Comparison of ENCODE assay signal across 14 cellular contexts in the genomic region with DNA sequence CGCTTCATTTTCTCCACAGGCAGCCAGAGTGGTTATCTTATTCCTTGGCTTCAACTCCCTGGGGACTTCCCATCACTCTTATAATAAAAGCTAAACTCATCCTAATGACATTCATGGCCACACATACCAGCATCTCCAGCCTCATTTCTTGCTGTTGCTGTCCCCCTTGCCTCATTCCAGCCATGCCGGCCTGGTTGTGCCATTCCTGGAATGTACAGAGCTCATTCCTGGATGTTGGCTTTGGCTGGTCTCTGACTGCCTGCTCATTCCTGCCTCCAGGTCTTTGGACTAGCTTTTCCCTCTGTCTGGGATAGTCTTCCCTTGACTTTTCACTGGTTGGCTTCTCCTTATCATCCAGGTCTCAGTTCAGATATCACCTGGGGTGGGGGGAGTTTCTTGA. TPM values are rescaled to one million over a fixed set of nuclear protein-coding genes. Genes with fewer than 3 reads are reported as not detected.
A peak's percentile ranks its signal among the peaks of the same experiment; 100 is the strongest.
DNase-seq lines count a peak whose midpoint lies in the region; ATAC-seq and TF ChIP-seq lines count a peak whose summit lies in the region.
"Had no signal": no experiment of that assay in that cellular context is flagged by ENCODE, and none has a peak within 500 bp of the region (broad histone marks: within the 10 kb centered on the region; RNA-seq: fewer than 3 reads in every experiment).

No MANE protein-coding gene starts in this region.

- H3K27ac ChIP-seq in GM23248, result peak overlapping the region; percentile 38; the same call in 1 of the 2 replicates
- no peak overlapping the region for H3K27ac ChIP-seq in PC-3 (ENCODE audit: low read length)

- H3K9me2 ChIP-seq in GM23248 (ENCODE audit: insufficient read depth) (no peaks in the 10 kb centered on the region), PC-3 (replicated peaks; ENCODE audit: low read length) (no peaks in the 10 kb centered on the region)

- in situ Hi-C loops in GM23248 (cut with MboI), result no loop called here

- peaks cover 8% of the 10 kb centered on the region for H3K9me3 Mint-ChIP-seq in T-helper 1 cell treated with Interleukin-12 subunit alpha and Interleukin-12 subunit beta and Interleukin-4 antibody, amounts not matched to agents 30 μg/mL and 1 μg/mL, for 36 hours
- H3K9me3 Mint-ChIP-seq in progenitor cell of endocrine pancreas (ENCODE audit: low read depth), result no peaks in the 10 kb centered on the region
- no peaks in the 10 kb centered on the region for H3K9me3 Mint-ChIP-seq in activated CD8-positive, alpha-beta T cell treated with anti-CD3 and anti-CD28 coated beads for 36 hours

- DNase-seq in T-helper 1 cell (no peak), GM23248 (peak; percentile 72), fibroblast of gingiva (ENCODE audit: low read depth) (peak; percentile 51), progenitor cell of endocrine pancreas (ENCODE audit: low spot score, unreplicated experiment) (no peak), PC-3 (no peak)
- DNase-seq in activated CD8-positive, alpha-beta T cell treated with anti-CD3 and anti-CD28 coated beads for 36 hours, result no peak
- DNase-seq: 8988T; activated CD8-positive, alpha-beta T cell treated with anti-CD3 and anti-CD28 coated beads, Interleukin-2, amount 10 ng/mL, durations not matched to agents 7 days and 5 days; activated naive CD4-positive, alpha-beta T cell treated with anti-CD3 and anti-CD28 coated beads, Interleukin-2, amount 50 U/mL, for 16 hours; NCI-H1105 treated with DMSO at 0.1 percent for 48 hours; NCI-H510A had no signal

- H3F3A ChIP-seq in GM23248 (ENCODE audit: insufficient read depth) (peaks cover 27% of the 10 kb centered on the region; the same call in 1 of the 2 replicates), PC-3 (ENCODE audit: low read length, unreplicated experiment) (no peaks in the 10 kb centered on the region)

- WGBS in GM23248 (ENCODE audit: low coverage in 1 of 2, low lambda C conversion rate in 2 of 2, missing lambda C conversion rate in 2 of 2), 2 experiments, result 33 to 44% methylated on average over 2 of the region's 2 CpGs

- H3K4me1 ChIP-seq in GM23248 (ENCODE audit: insufficient read depth) (peaks cover 15% of the 10 kb centered on the region), PC-3 (ENCODE audit: insufficient read depth, low read length) (peaks cover 12% of the 10 kb centered on the region)

- H3K4me3 ChIP-seq in GM23248 (no peak overlapping the region), PC-3 (ENCODE audit: low read length) (no peak overlapping the region)

- no peaks in the 10 kb centered on the region for H3K9me3 ChIP-seq in GM23248 (ENCODE audit: low read depth)
- no peaks in the 10 kb centered on the region for H3K9me3 ChIP-seq in PC-3 (ENCODE audit: low read length)

- POLR2A ChIA-PET in PC-3 (lab: Charles Lee; ENCODE audit: unreplicated experiment), result interaction anchor here (0.6 kb wide), 2 partner anchors 29 to 55 kb away, joined by 3 read pairs; no protein-coding TSS in a partner anchor
- POLR2A ChIA-PET in activated CD8-positive, alpha-beta T cell treated with anti-CD3 and anti-CD28 coated beads for 36 hours (lab: Charles Lee), result no interaction called here

- no peaks in the 10 kb centered on the region for H4K20me1 ChIP-seq in GM23248 (ENCODE audit: insufficient read depth)
- no peaks in the 10 kb centered on the region for H4K20me1 ChIP-seq in PC-3 (ENCODE audit: low read length)

- H2AFZ ChIP-seq in GM23248, result no peak overlapping the region
- H2AFZ ChIP-seq in PC-3 (ENCODE audit: low read length), result no peak overlapping the region

- no peak overlapping the region for H3K27ac Mint-ChIP-seq in T-helper 1 cell treated with Interleukin-12 subunit alpha and Interleukin-12 subunit beta and Interleukin-4 antibody, amounts not matched to agents 30 μg/mL and 1 μg/mL, for 36 hours
- no peak overlapping the region for H3K27ac Mint-ChIP-seq in progenitor cell of endocrine pancreas
- H3K27ac Mint-ChIP-seq in activated CD8-positive, alpha-beta T cell treated with anti-CD3 and anti-CD28 coated beads for 36 hours, result no peak overlapping the region
- H3K27ac Mint-ChIP-seq: activated CD8-positive, alpha-beta T cell treated with anti-CD3 and anti-CD28 coated beads, Interleukin-2, amount 10 ng/mL, durations not matched to agents 7 days and 5 days had no signal

- H3K4me2 ChIP-seq in GM23248 (ENCODE audit: unreplicated experiment) (no peak overlapping the region), PC-3 (ENCODE audit: low read length) (no peak overlapping the region)

- CTCF ChIA-PET in PC-3 (lab: Charles Lee), result no interaction called here
- CTCF ChIA-PET in activated CD8-positive, alpha-beta T cell treated with anti-CD3 and anti-CD28 coated beads for 36 hours (lab: Charles Lee), result interaction anchor here (1.2 to 1.9 kb wide), 4 partner anchors 14 to 142 kb away, joined by 3 to 9 read pairs (median 4); no protein-coding TSS in a partner anchor

- peaks cover 16% of the 10 kb centered on the region for H3K27me3 Mint-ChIP-seq in T-helper 1 cell treated with Interleukin-12 subunit alpha and Interleukin-12 subunit beta and Interleukin-4 antibody, amounts not matched to agents 30 μg/mL and 1 μg/mL, for 36 hours (ENCODE audit: low read depth)
- H3K27me3 Mint-ChIP-seq in progenitor cell of endocrine pancreas, result no peaks in the 10 kb centered on the region
- H3K27me3 Mint-ChIP-seq in activated CD8-positive, alpha-beta T cell treated with anti-CD3 and anti-CD28 coated beads for 36 hours, result no peaks in the 10 kb centered on the region

- no peak overlapping the region for H3K9ac ChIP-seq in GM23248
- no peak overlapping the region for H3K9ac ChIP-seq in PC-3 (ENCODE audit: low read length)

- ATAC-seq in HG03097 (IDR thresholded peaks at IDR 0.05; ENCODE audit: low FRiP score, unreplicated experiment), result no peak
- ATAC-seq in PC-3, result no peak
- ATAC-seq in activated CD8-positive, alpha-beta T cell treated with anti-CD3 and anti-CD28 coated beads for 36 hours, result no peak
- ATAC-seq: activated CD8-positive, alpha-beta T cell treated with anti-CD3 and anti-CD28 coated beads, Interleukin-2, amount 10 ng/mL, durations not matched to agents 7 days and 5 days had no signal

- H3K4me1 Mint-ChIP-seq in T-helper 1 cell treated with Interleukin-12 subunit alpha and Interleukin-12 subunit beta and Interleukin-4 antibody, amounts not matched to agents 30 μg/mL and 1 μg/mL, for 36 hours (ENCODE audit: low read depth), result peaks cover 24% of the 10 kb centered on the region
- peaks cover 23% of the 10 kb centered on the region for H3K4me1 Mint-ChIP-seq in progenitor cell of endocrine pancreas (ENCODE audit: low read depth)
- peaks cover 16% of the 10 kb centered on the region for H3K4me1 Mint-ChIP-seq in activated CD8-positive, alpha-beta T cell treated with anti-CD3 and anti-CD28 coated beads for 36 hours (ENCODE audit: low read depth)

- TF ChIP-seq CTCF in progenitor cell of endocrine pancreas (IDR thresholded peaks at IDR 0.05; ENCODE audit: unreplicated experiment) (no peak), PC-3 (conservative IDR thresholded peaks at IDR 0.05; ENCODE audit: low read depth, low read length) (no peak)
- no peak for TF ChIP-seq CTCF in activated CD8-positive, alpha-beta T cell treated with anti-CD3 and anti-CD28 coated beads for 36 hours (IDR thresholded peaks at IDR 0.05)

- intact Hi-C loops in PC-3 (cut with micrococcal nuclease), result no loop called here
- intact Hi-C loops in activated CD8-positive, alpha-beta T cell treated with anti-CD3 and anti-CD28 coated beads for 36 hours (cut with micrococcal nuclease), result no loop called here

- H3K79me2 ChIP-seq in GM23248 (ENCODE audit: insufficient read depth) (peaks cover 33% of the 10 kb centered on the region), PC-3 (ENCODE audit: low read length) (peaks cover 24% of the 10 kb centered on the region)

- no peaks in the 10 kb centered on the region for H3K27me3 ChIP-seq in GM23248 (replicated peaks; ENCODE audit: insufficient read depth)
- H3K27me3 ChIP-seq in PC-3 (ENCODE audit: low read length), result no peaks in the 10 kb centered on the region

- peaks cover 5% of the 10 kb centered on the region for H3K36me3 Mint-ChIP-seq in T-helper 1 cell treated with Interleukin-12 subunit alpha and Interleukin-12 subunit beta and Interleukin-4 antibody, amounts not matched to agents 30 μg/mL and 1 μg/mL, for 36 hours (ENCODE audit: low read depth)
- no peaks in the 10 kb centered on the region for H3K36me3 Mint-ChIP-seq in progenitor cell of endocrine pancreas (ENCODE audit: insufficient read depth)
- no peaks in the 10 kb centered on the region for H3K36me3 Mint-ChIP-seq in activated CD8-positive, alpha-beta T cell treated with anti-CD3 and anti-CD28 coated beads for 36 hours (ENCODE audit: low read depth)

- peak overlapping the region; percentile 49 for H3K4me3 Mint-ChIP-seq in T-helper 1 cell treated with Interleukin-12 subunit alpha and Interleukin-12 subunit beta and Interleukin-4 antibody, amounts not matched to agents 30 μg/mL and 1 μg/mL, for 36 hours
- H3K4me3 Mint-ChIP-seq in progenitor cell of endocrine pancreas (ENCODE audit: low read depth), result peak overlapping the region; percentile 94
- no peak overlapping the region for H3K4me3 Mint-ChIP-seq in activated CD8-positive, alpha-beta T cell treated with anti-CD3 and anti-CD28 coated beads for 36 hours
- H3K4me3 Mint-ChIP-seq: activated CD8-positive, alpha-beta T cell treated with anti-CD3 and anti-CD28 coated beads, Interleukin-2, amount 10 ng/mL, durations not matched to agents 7 days and 5 days had no signal

- H3K36me3 ChIP-seq in GM23248 (ENCODE audit: low read depth) (peaks cover 5% of the 10 kb centered on the region; the same call in 1 of the 2 replicates), PC-3 (ENCODE audit: low read depth, low read length) (no peaks in the 10 kb centered on the region)

- BruUV-seq in PC-3 (replicated peaks; lab: Mats Ljungman, UMichigan), result no TSS peak

RNA-seq across cellular contexts. Expression of a gene that starts 2.4 kb away (rescaled TPM):
- total RNA-seq in GM23248 (2014; rRNA removed; shearing (Covaris generic)), result 97.5 and 131 TPM in 2 replicates
- polyA plus RNA-seq in GM23248 (2016; fragmentation: Nextera tagmentation; extraction: Ambion mirVana), result 71.3 and 77.8 TPM in 2 replicates
- total RNA-seq in progenitor cell of endocrine pancreas, result 39.1 and 42.8 TPM in 2 replicates
- 88.4 and 91.6 TPM in 2 replicates for total RNA-seq in PC-3 (2014; rRNA removed)
- 10 to 100 TPM; 58.1 to 61.9 TPM for total RNA-seq in activated CD8-positive, alpha-beta T cell treated with anti-CD3 and anti-CD28 coated beads for 36 hours

RNA-seq across cellular contexts. Expression of a gene that starts 29.6 kb away (rescaled TPM):
- total RNA-seq in GM23248 (2014; rRNA removed; shearing (Covaris generic)), result not detected in 2 replicates
- not detected in 2 replicates for polyA plus RNA-seq in GM23248 (2016; fragmentation: Nextera tagmentation; extraction: Ambion mirVana)
- total RNA-seq in progenitor cell of endocrine pancreas (not detected in 2 replicates), PC-3 (2014; rRNA removed) (not detected in 2 replicates)
- not detected for total RNA-seq in activated CD8-positive, alpha-beta T cell treated with anti-CD3 and anti-CD28 coated beads for 36 hours
- total RNA-seq: activated CD8-positive, alpha-beta T cell treated with anti-CD3 and anti-CD28 coated beads, Interleukin-2, amount 10 ng/mL, durations not matched to agents 7 days and 5 days; RPMI7951 had no signal

RNA-seq across cellular contexts. Expression of a gene that starts 56.7 kb away (rescaled TPM):
- 234 and 247 TPM in 2 replicates for total RNA-seq in GM23248 (2014; rRNA removed; shearing (Covaris generic))
- polyA plus RNA-seq in GM23248 (2016; fragmentation: Nextera tagmentation; extraction: Ambion mirVana), result 67.3 and 68.7 TPM in 2 replicates
- total RNA-seq in progenitor cell of endocrine pancreas (0.67 and 2.1 TPM in 2 replicates), PC-3 (2014; rRNA removed) (1.7 and 5.0 TPM in 2 replicates)
- total RNA-seq in activated CD8-positive, alpha-beta T cell treated with anti-CD3 and anti-CD28 coated beads for 36 hours, result under 1 TPM in 1 of 2 experiments, not detected in 1; 0.34 TPM
- total RNA-seq: activated CD8-positive, alpha-beta T cell treated with anti-CD3 and anti-CD28 coated beads, Interleukin-2, amount 10 ng/mL, durations not matched to agents 7 days and 5 days had no signal

Comparison
In these comparisons a context has a peak if more than half of its experiments do, and no peak if none do; other contexts are left out.
1. DNase-seq: peak in GM23248 (single experiment) and fibroblast of gingiva (single experiment); none in T-helper 1 cell (0 of 5), progenitor cell of endocrine pancreas (single experiment), PC-3 (single experiment) and activated CD8-positive, alpha-beta T cell treated with anti-CD3 and anti-CD28 coated beads for 36 hours (single experiment).
2. RNA of a gene that starts 56.7 kb away (total RNA-seq): 234 to 247 TPM in GM23248; 1.7 to 5.0 TPM in PC-3, 0.67 to 2.1 TPM in progenitor cell of endocrine pancreas and 0.34 TPM in activated CD8-positive, alpha-beta T cell treated with anti-CD3 and anti-CD28 coated beads for 36 hours; every median in the first group is over 10 times any median in the second.